Comparison of ENCODE assay signal across 12 cellular contexts in genomic region chr3:23751485-23751811, GRCh38. TPM values are rescaled to one million over a fixed set of nuclear protein-coding genes. Genes with fewer than 3 reads are reported as not detected.
DNase-seq lines count a peak whose midpoint lies in the region; ATAC-seq and TF ChIP-seq lines count a peak whose summit lies in the region.
"Had no signal": no experiment of that assay in that cellular context is flagged by ENCODE, and none has a peak within 500 bp of the region (broad histone marks: within the 10 kb centered on the region; RNA-seq: fewer than 3 reads in every experiment).

No MANE protein-coding gene starts in this region.

- H3K27me3 Mint-ChIP-seq in neural crest cell (ENCODE audit: low read depth) = peaks cover 8% of the 10 kb centered on the region
- H3K27me3 Mint-ChIP-seq: CD4-positive, alpha-beta T cell had no signal

- DNase-seq in H7 (peak; percentile 78), left ventricle myocardium inferior (no peak), neural crest cell (ENCODE audit: low read depth, low spot score) (no peak), foreskin fibroblast (no peak), adrenal gland (no peak), dorsolateral prefrontal cortex (no peak)
- DNase-seq: activated CD4-positive, alpha-beta T cell treated with anti-CD3 and anti-CD28 coated beads, Interleukin-2, amount 50 U/mL, for 1 hour; CD4-positive, alpha-beta T cell; hippocampal formation; NCI-H2171 had no signal

- H3K9me3 ChIP-seq in left ventricle myocardium inferior (replicated peaks) = no peaks in the 10 kb centered on the region
- no peaks in the 10 kb centered on the region for H3K9me3 ChIP-seq in adrenal gland (replicated peaks in 1 of 3)

- 47 to 65% (median 54%) methylated on average over 3 of the region's 3 CpGs for WGBS in adrenal gland, 4 donors

- intact Hi-C loops in left ventricle myocardium inferior (cut with micrococcal nuclease) (no loop called here), adrenal gland (cut with DNase I) (no loop called here), dorsolateral prefrontal cortex (cut with DNase I) (no loop called here)

- H3K4me1 ChIP-seq in left ventricle myocardium inferior (peaks cover 39% of the 10 kb centered on the region), adrenal gland (replicated peaks in 1 of 2) (peaks cover 0 to 3% of the 10 kb centered on the region in 2 donors)

- ATAC-seq in SK-N-SH treated with all-trans-retinoic acid at 6 μM for 48 hours (peak; percentile 65), HG03457 (IDR thresholded peaks at IDR 0.05; ENCODE audit: unreplicated experiment) (no peak)

- no peaks in the 10 kb centered on the region for H3K36me3 ChIP-seq in H7 (replicated peaks; ENCODE audit: control insufficient read depth, insufficient read depth, low read length)
- no peaks in the 10 kb centered on the region for H3K36me3 ChIP-seq in left ventricle myocardium inferior
- H3K36me3 ChIP-seq in adrenal gland (replicated peaks in 1 of 2) = no peaks in the 10 kb centered on the region

- H3K4me3 Mint-ChIP-seq in neural crest cell = peak overlapping the region; percentile 6
- H3K4me3 Mint-ChIP-seq: CD4-positive, alpha-beta T cell had no signal

- no peak overlapping the region for H3K4me3 ChIP-seq in H7 (ENCODE audit: insufficient read depth, low read depth, low read length)
- H3K4me3 ChIP-seq in left ventricle myocardium inferior = peak overlapping the region; percentile 23
- no peak overlapping the region for H3K4me3 ChIP-seq in foreskin fibroblast (ENCODE audit: low read depth in 1 of 2, low read length in 2 of 2)
- H3K4me3 ChIP-seq in adrenal gland = no peak overlapping the region
- H3K4me3 ChIP-seq in dorsolateral prefrontal cortex = no peak overlapping the region

- H3K27me3 ChIP-seq in H7 (ENCODE audit: control insufficient read depth, insufficient read depth, low read length) (no peaks in the 10 kb centered on the region), left ventricle myocardium inferior (ENCODE audit: low read depth) (no peaks in the 10 kb centered on the region), adrenal gland (no peaks in the 10 kb centered on the region), dorsolateral prefrontal cortex (no peaks in the 10 kb centered on the region)

- no peaks in the 10 kb centered on the region for H3K9me3 Mint-ChIP-seq in neural crest cell
- H3K9me3 Mint-ChIP-seq: CD4-positive, alpha-beta T cell had no signal

- TF ChIP-seq CTCF in left ventricle myocardium inferior (IDR thresholded peaks at IDR 0.05; ENCODE audit: borderline replicate concordance) = no peak
- no peak for TF ChIP-seq CTCF in neural crest cell (conservative IDR thresholded peaks at IDR 0.05)
- TF ChIP-seq CTCF in foreskin fibroblast (IDR thresholded peaks at IDR 0.05; ENCODE audit: low read depth, low read length) = no peak
- TF ChIP-seq CTCF in adrenal gland (IDR thresholded peaks at IDR 0.05) = no peak
- TF ChIP-seq CTCF in dorsolateral prefrontal cortex (IDR thresholded peaks at IDR 0.05 in 54 of 56, conservative IDR thresholded peaks at IDR 0.05 in 2 of 56; ENCODE audit: low read depth in 1 of 56, partially characterized antibody in 56 of 56) = no peak

- no peak for TF ChIP-seq POLR2A in adrenal gland (IDR thresholded peaks at IDR 0.05)

- peak overlapping the region; percentile 24 for H3K27ac Mint-ChIP-seq in neural crest cell (ENCODE audit: unreplicated experiment)
- H3K27ac Mint-ChIP-seq: CD4-positive, alpha-beta T cell had no signal

- peaks cover 47% of the 10 kb centered on the region for H3K4me1 Mint-ChIP-seq in neural crest cell

- peak overlapping the region; percentile 65 for H3K27ac ChIP-seq in left ventricle myocardium inferior (replicated peaks)
- H3K27ac ChIP-seq in adrenal gland = no peak overlapping the region
- H3K27ac ChIP-seq in dorsolateral prefrontal cortex = no peak overlapping the region

- no peaks in the 10 kb centered on the region for H3K36me3 Mint-ChIP-seq in neural crest cell (ENCODE audit: low read depth)

TF ChIP-seq in SK-N-SH treated with all-trans-retinoic acid at 6 μM for 48 hours, 23 proteins besides CTCF, POLR2A, EP300 and RAD21:
- TF ChIP-seq TOX (CRISPR knock-in tag; IDR thresholded peaks at IDR 0.05; ENCODE audit: borderline replicate concordance) (no peak), ZFP30 (CRISPR knock-in tag; IDR thresholded peaks at IDR 0.05) (no peak), ZC3H10 (CRISPR knock-in tag; IDR thresholded peaks at IDR 0.05) (no peak), GLIS3 (CRISPR knock-in tag; IDR thresholded peaks at IDR 0.05) (no peak), PPARA (CRISPR knock-in tag; IDR thresholded peaks at IDR 0.05; ENCODE audit: borderline replicate concordance) (no peak), BACH2 (CRISPR knock-in tag; IDR thresholded peaks at IDR 0.05; ENCODE audit: borderline replicate concordance) (no peak), SNAI2 (CRISPR knock-in tag; IDR thresholded peaks at IDR 0.05) (no peak), ZNF565 (CRISPR knock-in tag; conservative IDR thresholded peaks at IDR 0.05; ENCODE audit: low read depth) (no peak), TCF4 (CRISPR knock-in tag; IDR thresholded peaks at IDR 0.05; ENCODE audit: borderline replicate concordance) (no peak), RARB (CRISPR knock-in tag; IDR thresholded peaks at IDR 0.05) (no peak), ESRRG (CRISPR knock-in tag; IDR thresholded peaks at IDR 0.05) (no peak), ZNF8 (CRISPR knock-in tag; IDR thresholded peaks at IDR 0.05) (no peak)

RNA-seq across cellular contexts. Expression of gene UBE2E1, which starts 54.3 kb away (rescaled TPM):
- total RNA-seq in H7 (2014; rRNA removed; shearing (Covaris generic)) = 138 and 159 TPM in 2 replicates
- 65.0 TPM for total RNA-seq in left ventricle myocardium inferior
- total RNA-seq in neural crest cell = 86.2 and 89.9 TPM in 2 replicates
- total RNA-seq in adrenal gland = 10 to 100 TPM; 19.4 to 68.7 (median 59.9) TPM
- 10 to 100 TPM; 36.0 to 80.3 (median 37.6) TPM for polyA plus RNA-seq in adrenal gland
- total RNA-seq in dorsolateral prefrontal cortex = 100 to 1,000 TPM in 5 of 120 experiments, 10 to 100 TPM in 115; 49.8 to 113 (median 77.4) TPM
